8 cellular contexts compared by ENCODE assay signal in the genomic region with DNA sequence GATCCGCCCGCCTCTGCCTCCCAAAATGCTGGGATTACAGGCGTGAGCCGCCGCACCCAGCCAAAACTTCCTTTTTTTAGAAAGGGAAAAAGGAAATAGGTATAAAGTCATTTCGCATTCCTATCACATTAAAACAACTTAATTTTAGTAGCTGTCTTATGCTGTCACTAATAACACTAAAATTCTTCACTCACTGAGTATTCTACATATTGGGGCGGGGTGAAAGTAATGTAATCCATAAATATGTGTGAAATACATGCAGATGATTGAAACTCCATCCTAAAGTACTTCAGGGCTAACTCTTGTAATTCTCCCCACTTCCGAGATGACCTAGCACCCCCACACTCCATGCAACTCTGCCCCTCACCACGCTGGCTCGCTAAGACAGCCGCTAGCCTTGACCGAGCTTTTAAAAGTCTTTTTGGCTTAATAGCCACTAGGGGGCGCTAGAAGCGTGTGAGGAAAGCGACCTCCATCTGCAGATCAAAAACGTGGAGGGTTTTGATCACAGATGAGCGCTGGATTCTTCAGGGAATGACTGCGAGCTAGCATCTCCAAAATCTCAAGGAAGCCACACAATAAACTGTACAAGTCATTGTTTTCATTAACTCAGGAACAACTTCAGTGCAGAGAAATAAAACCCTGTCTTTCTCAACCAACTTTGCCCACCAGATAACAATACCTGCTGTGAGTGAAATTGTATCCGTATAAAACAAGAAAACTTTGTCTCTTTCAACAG.
DNase-seq lines count a peak whose midpoint lies in the region; ATAC-seq and TF ChIP-seq lines count a peak whose summit lies in the region.

No MANE protein-coding gene starts in this region.

- TF ChIP-seq POLR2A in body of pancreas (IDR thresholded peaks at IDR 0.05) = no peak

- 31 to 32% methylated on average over 19 of the region's 19 CpGs for WGBS in body of pancreas, 2 donors

- intact Hi-C loops in body of pancreas (cut with DNase I) = no loop called here

- ATAC-seq in HG02885 (IDR thresholded peaks at IDR 0.05; ENCODE audit: poor library complexity, unreplicated experiment) (peak; percentile 86), body of pancreas (peak; percentile 78)

- DNase-seq in activated gamma-delta T cell treated with Interleukin-2 at 50 U/mL for 16 hours (peak; percentile 35), activated gamma-delta T cell (lab: John Stamatoyannopoulos, UW) (no peak), NCI-H2029 (lab: John Stamatoyannopoulos, UW) (peak; percentile 36), T-helper 9 cell (peak; percentile 17), body of pancreas (peak; percentile 51 to 66 (median 60)), iPS-NIHi7 (ENCODE audit: extremely low spot score) (peak; percentile 88)
- DNase-seq in stimulated activated CD4-positive, alpha-beta T cell treated with anti-CD3 and anti-CD28 coated beads, Interleukin-12 subunit alpha, Interleukin-12 subunit beta, amount 100 ng/mL, for 4 hours = peak; percentile 25

- no peaks in the 10 kb centered on the region for H3K9me3 ChIP-seq in body of pancreas

- H3K4me3 ChIP-seq in body of pancreas = no peak overlapping the region

- peak; percentile 64 to 81 (median 77) for TF ChIP-seq CTCF in body of pancreas (IDR thresholded peaks at IDR 0.05)

- no peak overlapping the region for H3K27ac ChIP-seq in body of pancreas

- no peaks in the 10 kb centered on the region for H3K27me3 ChIP-seq in body of pancreas

- H3K4me1 ChIP-seq in body of pancreas = peaks cover 15% of the 10 kb centered on the region

- no peaks in the 10 kb centered on the region for H3K36me3 ChIP-seq in body of pancreas (replicated peaks in 1 of 2; ENCODE audit: insufficient read depth in 1 of 2, low read depth in 2 of 2)
